Comparison of ENCODE assay signal across 17 cellular contexts in genomic region chr5:157066950-157067349, GRCh38. TPM values are rescaled to one million over a fixed set of nuclear protein-coding genes. Genes with fewer than 3 reads are reported as not detected.
A peak's percentile ranks its signal among the peaks of the same experiment; 100 is the strongest.
DNase-seq lines count a peak whose midpoint lies in the region; ATAC-seq, FAIRE-seq and TF ChIP-seq lines count a peak whose summit lies in the region.
"Had no signal": no experiment of that assay in that cellular context is flagged by ENCODE, and none has a peak within 500 bp of the region (broad histone marks: within the 10 kb centered on the region; RNA-seq: fewer than 3 reads in every experiment).

No MANE protein-coding gene starts in this region.

- peak; percentile 20 for DNase-seq in NCI-H2196 (lab: John Stamatoyannopoulos, UW; ENCODE audit: unreplicated experiment)
- DNase-seq in NCI-H2196 treated with DMSO at 0.1 percent for 48 hours (lab: John Stamatoyannopoulos, UW; ENCODE audit: unreplicated experiment): no peak
- peak; percentile 77 for DNase-seq in NCI-H187 treated with DMSO at 0.1 percent for 48 hours (lab: John Stamatoyannopoulos, UW)
- peak; percentile 58 for DNase-seq in RPMI8226
- DNase-seq in GM12891 (ENCODE audit: insufficient read length, low spot score): no peak
- DNase-seq in RKO (ENCODE audit: low spot score): no peak
- DNase-seq: 8988T, C1 segment of cervical spinal cord, COR-L47, HCEC 1CT, NCI-H2029 had no signal

- H3K4me3 Mint-ChIP-seq in nephron: no peak overlapping the region
- H3K4me3 Mint-ChIP-seq: IgD-negative memory B cell had no signal

- no peak for FAIRE-seq in GM12891 (lab: Jason Lieb, UNC)
- FAIRE-seq: G401.6, GM12892, GM19239 had no signal

- no peaks in the 10 kb centered on the region for H3K4me1 Mint-ChIP-seq in nephron
- H3K4me1 Mint-ChIP-seq: IgD-negative memory B cell had no signal

- no peak for ATAC-seq in GM21825 (IDR thresholded peaks at IDR 0.05; ENCODE audit: unreplicated experiment)

- no peaks in the 10 kb centered on the region for H3K36me3 Mint-ChIP-seq in nephron (ENCODE audit: low read depth)
- H3K36me3 Mint-ChIP-seq: IgD-negative memory B cell had no signal

- H3K27ac Mint-ChIP-seq in nephron: peak overlapping the region; percentile 11 to 58 (median 37)
- H3K27ac Mint-ChIP-seq: IgD-negative memory B cell had no signal

- no peaks in the 10 kb centered on the region for H3K9me3 Mint-ChIP-seq in nephron
- H3K9me3 Mint-ChIP-seq: IgD-negative memory B cell had no signal

- no peak for TF ChIP-seq POLR2A in GM12891 (IDR thresholded peaks at IDR 0.05; ENCODE audit: low read depth, low read length)

- no peak for TF ChIP-seq CTCF in nephron (IDR thresholded peaks at IDR 0.05; ENCODE audit: unreplicated experiment in 3 of 3)

- no peaks in the 10 kb centered on the region for H3K27me3 Mint-ChIP-seq in nephron (ENCODE audit: low read depth)

TF ChIP-seq in GM12891, 5 proteins besides CTCF, POLR2A, EP300 and RAD21:
- TF ChIP-seq TAF1 (IDR thresholded peaks at IDR 0.05; ENCODE audit: low read depth, low read length) (no peak), PAX5 (IDR thresholded peaks at IDR 0.05; ENCODE audit: insufficient read depth, low read length, severe bottlenecking) (no peak), SPI1 (IDR thresholded peaks at IDR 0.05; ENCODE audit: low read depth, low read length) (no peak), POU2F2 (IDR thresholded peaks at IDR 0.05; ENCODE audit: low read depth, low read length) (no peak), POLR2AphosphoS5 (IDR thresholded peaks at IDR 0.05; ENCODE audit: low read depth, low read length) (no peak)

RNA-seq across cellular contexts. Expression of gene HAVCR1, which starts 8.0 kb away (rescaled TPM):
- not detected for polyA plus RNA-seq in GM12891 (2012; ENCODE audit: low read depth, missing spikeins)
- polyA plus RNA-seq: IgD-negative memory B cell had no signal

RNA-seq across cellular contexts. Expression of gene HAVCR2, which starts 41.9 kb away (rescaled TPM):
- 7.5 TPM for polyA plus RNA-seq in GM12891 (2012; ENCODE audit: low read depth, missing spikeins)

Comparison
In these comparisons a context has a peak if more than half of its experiments do, and no peak if none do; other contexts are left out.
1. DNase-seq: peak in NCI-H2196 (single experiment), NCI-H187 treated with DMSO at 0.1 percent for 48 hours (single experiment) and RPMI8226 (single experiment); none in NCI-H2196 treated with DMSO at 0.1 percent for 48 hours (single experiment), GM12891 (single experiment) and RKO (single experiment).